Comparison of ENCODE assay signal across 29 cellular contexts in the genomic region with DNA sequence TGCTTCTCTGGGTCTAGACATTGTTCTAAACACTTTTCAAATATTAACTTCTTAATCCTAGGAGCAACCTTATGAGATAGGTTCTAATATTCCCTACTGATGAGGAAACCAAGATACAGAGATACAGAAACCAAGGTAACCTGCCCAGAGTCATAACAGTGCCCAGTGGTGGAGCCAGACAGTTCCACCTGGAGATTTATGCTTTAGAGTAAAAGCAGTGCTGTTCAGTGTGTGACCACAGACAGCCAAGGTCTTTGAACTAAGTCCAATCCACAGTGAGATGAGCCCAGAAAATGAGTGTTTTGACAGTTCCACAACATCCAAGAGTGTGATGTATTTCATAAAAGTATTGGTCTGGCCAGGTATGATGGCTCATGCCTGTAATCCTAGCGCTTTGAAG.
"Had no signal": no experiment of that assay in that cellular context is flagged by ENCODE, and none has a peak within 500 bp of the region (broad histone marks: within the 10 kb centered on the region; RNA-seq: fewer than 3 reads in every experiment).

No MANE protein-coding gene starts in this region.

- H3K4me3 ChIP-seq: adrenal gland, ascending aorta, breast epithelium, cardiac muscle cell, colonic mucosa, esophagus squamous epithelium, gastroesophageal sphincter had no signal

- FAIRE-seq: endometrium, endothelial cell of umbilical vein had no signal

- DNase-seq: activated CD4-positive, alpha-beta memory T cell treated with anti-CD3 and anti-CD28 coated beads, Interleukin-2, amount 10 ng/mL, durations not matched to agents 7 days and 5 days; activated CD4-positive, alpha-beta T cell treated with anti-CD3 and anti-CD28 coated beads for 36 hours; activated CD4-positive, alpha-beta T cell treated with anti-CD3 and anti-CD28 coated beads, Interleukin-2, amount 10 ng/mL, durations not matched to agents 7 days and 5 days; activated CD4-positive, alpha-beta T cell treated with anti-CD3 and anti-CD28 coated beads, Interleukin-2, amount 50 U/mL, for 4 hours; activated CD4-positive, CD25-positive, alpha-beta regulatory T cell; activated CD4-positive, CD25-positive, alpha-beta regulatory T cell treated with anti-CD3 and anti-CD28 coated beads, Interleukin-2, amount 50 U/mL, for 72 hours; activated CD8-positive, alpha-beta memory T cell treated with anti-CD3 and anti-CD28 coated beads, Interleukin-2, amount 50 U/mL, for 48 hours; activated effector memory CD4-positive, alpha-beta T cell treated with anti-CD3 and anti-CD28 coated beads, Interleukin-2, amount 50 U/mL, for 16 hours; activated naive CD4-positive, alpha-beta T cell treated with anti-CD3 and anti-CD28 coated beads for 36 hours; activated naive CD8-positive, alpha-beta T cell treated with anti-CD3 and anti-CD28 coated beads for 36 hours; activated naive CD8-positive, alpha-beta T cell treated with anti-CD3 and anti-CD28 coated beads, Interleukin-2, amount 50 U/mL, for 24 hours; activated T-cell treated with anti-CD3 and anti-CD28 coated beads for 4 hours; activated T-cell treated with anti-CD3 and anti-CD28 coated beads, Interleukin-2, amount 50 U/mL, for 24 hours; activated T-cell treated with anti-CD3 and anti-CD28 coated beads, Interleukin-2, amount 50 U/mL, for 72 hours; adrenal gland; central memory CD4-positive, alpha-beta T cell; cerebellar nuclear complex; colonic mucosa; effector CD8-positive, alpha-beta T cell; esophagus squamous epithelium; foreskin melanocyte; T-helper 2 cell had no signal

- ATAC-seq: activated CD4-positive, alpha-beta T cell treated with anti-CD3 and anti-CD28 coated beads for 36 hours; activated naive CD8-positive, alpha-beta T cell treated with anti-CD3 and anti-CD28 coated beads, Interleukin-2, amount 50 U/mL, for 24 hours; activated T-cell treated with anti-CD3 and anti-CD28 coated beads, Interleukin-2, amount 50 U/mL, for 72 hours; gastroesophageal sphincter had no signal

- H3K27me3 ChIP-seq: adrenal gland, ascending aorta, breast epithelium, cardiac muscle cell, colonic mucosa, esophagus squamous epithelium, gastroesophageal sphincter had no signal

- H3K4me1 ChIP-seq: ascending aorta, breast epithelium, colonic mucosa, gastroesophageal sphincter had no signal

- H3K36me3 ChIP-seq: adrenal gland, ascending aorta, breast epithelium, cardiac muscle cell, colonic mucosa, esophagus squamous epithelium, gastroesophageal sphincter had no signal

- H3K9me3 ChIP-seq: adrenal gland, ascending aorta, breast epithelium, colonic mucosa, esophagus squamous epithelium, gastroesophageal sphincter had no signal

- H3K27ac ChIP-seq: adrenal gland, ascending aorta, breast epithelium, cardiac muscle cell, colonic mucosa, epithelial cell of prostate, esophagus squamous epithelium, gastroesophageal sphincter had no signal
